10 cellular contexts compared by ENCODE assay signal in genomic region chr13:102584423-102584822, GRCh38. TPM values are rescaled to one million over a fixed set of nuclear protein-coding genes. Genes with fewer than 3 reads are reported as not detected.
DNase-seq lines count a peak whose midpoint lies in the region; ATAC-seq and TF ChIP-seq lines count a peak whose summit lies in the region.
"Had no signal": no experiment of that assay in that cellular context is flagged by ENCODE, and none has a peak within 500 bp of the region (broad histone marks: within the 10 kb centered on the region; RNA-seq: fewer than 3 reads in every experiment).

No MANE protein-coding gene starts in this region.

- H3K36me3 ChIP-seq in lower lobe of right lung: no peaks in the 10 kb centered on the region
- no peaks in the 10 kb centered on the region for H3K36me3 ChIP-seq in tibial nerve

- peak; percentile 61 for ATAC-seq in GM18867 (IDR thresholded peaks at IDR 0.05; ENCODE audit: unreplicated experiment)
- peak; percentile 65 for ATAC-seq in HG02610 (IDR thresholded peaks at IDR 0.05; ENCODE audit: unreplicated experiment)
- ATAC-seq in lower lobe of right lung: peak; percentile 40 to 50

- peak in 1 of 2 donors; percentile 19 for TF ChIP-seq EP300 in tibial nerve (IDR thresholded peaks at IDR 0.05)

- no peak for TF ChIP-seq POLR2A in tibial nerve (IDR thresholded peaks at IDR 0.05)

- CTCF ChIA-PET in Calu3 (lab: Charles Lee): no interaction called here

- no peak overlapping the region for H3K4me3 Mint-ChIP-seq in Calu3 (ENCODE audit: low read depth, unreplicated experiment)
- H3K4me3 Mint-ChIP-seq: activated naive CD8-positive, alpha-beta T cell treated with anti-CD3 and anti-CD28 coated beads, Interleukin-2, amount 10 ng/mL, durations not matched to agents 7 days and 5 days had no signal

- no peaks in the 10 kb centered on the region for H3K4me1 ChIP-seq in lower lobe of right lung
- H3K4me1 ChIP-seq in tibial nerve: no peaks in the 10 kb centered on the region

- H3K9me3 ChIP-seq in lower lobe of right lung: no peaks in the 10 kb centered on the region
- no peaks in the 10 kb centered on the region for H3K9me3 ChIP-seq in tibial nerve

- no peaks in the 10 kb centered on the region for H3K36me3 Mint-ChIP-seq in Calu3 (ENCODE audit: insufficient read depth, unreplicated experiment)
- H3K36me3 Mint-ChIP-seq: activated naive CD8-positive, alpha-beta T cell treated with anti-CD3 and anti-CD28 coated beads, Interleukin-2, amount 10 ng/mL, durations not matched to agents 7 days and 5 days had no signal

- H3K9me3 Mint-ChIP-seq in Calu3 (ENCODE audit: low read depth, unreplicated experiment): no peaks in the 10 kb centered on the region
- H3K9me3 Mint-ChIP-seq: activated naive CD8-positive, alpha-beta T cell treated with anti-CD3 and anti-CD28 coated beads, Interleukin-2, amount 10 ng/mL, durations not matched to agents 7 days and 5 days had no signal

- no peaks in the 10 kb centered on the region for H3K4me1 Mint-ChIP-seq in Calu3 (ENCODE audit: low read depth, unreplicated experiment)

- H3K27ac ChIP-seq in lower lobe of right lung: no peak overlapping the region
- H3K27ac ChIP-seq in tibial nerve: no peak overlapping the region

- H3K27me3 ChIP-seq in lower lobe of right lung (ENCODE audit: low read depth) (no peaks in the 10 kb centered on the region), tibial nerve (no peaks in the 10 kb centered on the region)

- intact Hi-C loops in lower lobe of right lung (cut with DNase I) (no loop called here), Calu3 (cut with micrococcal nuclease; ENCODE audit: unreplicated experiment) (no loop called here)

- peaks cover 16% of the 10 kb centered on the region for H3K27me3 Mint-ChIP-seq in Calu3 (ENCODE audit: unreplicated experiment)

- BruUV-seq in Calu3 (replicated peaks; lab: Mats Ljungman, UMichigan): no TSS peak

- DNase-seq in MV-4-11 (lab: John Stamatoyannopoulos, UW) (peak; percentile 95), lower lobe of right lung (no peak), Calu3 (no peak), tibial nerve (ENCODE audit: low spot score in 2 of 2) (no peak), dermis blood vessel endothelial cell (no peak)
- DNase-seq in NK-92 treated with Interleukin-12 subunit alpha and Interleukin-12 subunit beta, amount 100 ng/mL, for 24 hours (lab: John Stamatoyannopoulos, UW): no peak
- DNase-seq: activated naive CD8-positive, alpha-beta T cell treated with anti-CD3 and anti-CD28 coated beads, Interleukin-2, amount 10 ng/mL, durations not matched to agents 7 days and 5 days; occipital lobe had no signal

- H3K4me3 ChIP-seq in lower lobe of right lung: no peak overlapping the region
- H3K4me3 ChIP-seq in tibial nerve: no peak overlapping the region

- H3K27ac Mint-ChIP-seq in Calu3 (ENCODE audit: unreplicated experiment): no peak overlapping the region
- H3K27ac Mint-ChIP-seq: activated naive CD8-positive, alpha-beta T cell treated with anti-CD3 and anti-CD28 coated beads, Interleukin-2, amount 10 ng/mL, durations not matched to agents 7 days and 5 days had no signal

- 48 to 51% methylated on average over 3 of the region's 3 CpGs for WGBS in tibial nerve, 2 donors

- TF ChIP-seq CTCF in lower lobe of right lung (IDR thresholded peaks at IDR 0.05) (no peak), Calu3 (IDR thresholded peaks at IDR 0.05; ENCODE audit: unreplicated experiment) (no peak), tibial nerve (IDR thresholded peaks at IDR 0.05) (no peak)

RNA-seq across cellular contexts. Expression of gene TPP2, which starts 12.4 kb away (rescaled TPM):
- total RNA-seq in lower lobe of right lung (41.7 TPM), Calu3 (2022) (17.3 and 19.1 TPM in 2 replicates), tibial nerve (10 to 100 TPM; 37.8 to 47.5 (median 43.9) TPM), dermis blood vessel endothelial cell (61.1 and 75.2 TPM in 2 replicates)
